Comparison of ENCODE assay signal across 17 cellular contexts in genomic region chr3:164452707-164453106, GRCh38.
"Had no signal": no experiment of that assay in that cellular context is flagged by ENCODE, and none has a peak within 500 bp of the region (broad histone marks: within the 10 kb centered on the region; RNA-seq: fewer than 3 reads in every experiment).

No MANE protein-coding gene starts in this region.

- H3K4me3 ChIP-seq: body of pancreas, gastroesophageal sphincter, transverse colon had no signal

- ATAC-seq: activated naive CD4-positive, alpha-beta T cell treated with anti-CD3 and anti-CD28 coated beads, Interleukin-2, amount 50 U/mL, for 72 hours; activated T-cell treated with anti-CD3 and anti-CD28 coated beads, Interleukin-2, amount 50 U/mL, for 72 hours; body of pancreas; esophagus mucosa; gastroesophageal sphincter; natural killer cell had no signal

- DNase-seq: activated CD4-positive, alpha-beta T cell treated with anti-CD3 and anti-CD28 coated beads, Interleukin-2, amount 10 ng/mL, durations not matched to agents 7 days and 5 days; activated CD8-positive, alpha-beta memory T cell treated with anti-CD3 and anti-CD28 coated beads, Interleukin-2, amount 50 U/mL, for 48 hours; activated gamma-delta T cell; activated T-cell treated with anti-CD3 and anti-CD28 coated beads, Interleukin-2, amount 50 U/mL, for 72 hours; amygdala; body of pancreas; caudate nucleus; kidney; mesendoderm; natural killer cell; retina; stimulated activated CD4-positive, alpha-beta T cell treated with anti-CD3 and anti-CD28 coated beads, Interleukin-2, amount 100 ng/mL, for 48 hours; SW 1271; transverse colon had no signal
